In the genomic region with DNA sequence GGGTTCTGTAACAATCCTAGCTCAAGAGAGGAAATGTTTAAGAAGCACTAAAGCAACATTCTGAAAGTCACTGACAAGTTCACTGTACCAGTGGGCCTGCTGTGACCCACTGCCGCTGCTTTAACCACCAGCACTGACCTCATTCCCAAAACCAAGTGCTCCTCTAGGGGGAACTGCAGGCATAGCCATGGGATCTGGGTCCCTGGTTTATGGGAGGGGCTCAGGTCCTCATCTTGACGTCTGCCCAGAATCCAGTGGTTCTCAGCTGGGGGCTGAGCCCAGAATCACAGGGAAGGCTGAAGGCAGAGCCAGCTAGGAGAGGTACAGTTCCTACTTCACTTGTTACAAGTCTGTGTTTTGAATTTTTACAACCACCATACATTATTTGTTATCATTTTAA, we compare ENCODE assay signal across 10 cellular contexts. TPM values are rescaled to one million over a fixed set of nuclear protein-coding genes. Genes with fewer than 3 reads are reported as not detected.
DNase-seq lines count a peak whose midpoint lies in the region; ATAC-seq and TF ChIP-seq lines count a peak whose summit lies in the region.
"Had no signal": no experiment of that assay in that cellular context is flagged by ENCODE, and none has a peak within 500 bp of the region (broad histone marks: within the 10 kb centered on the region; RNA-seq: fewer than 3 reads in every experiment).

No MANE protein-coding gene starts in this region.

- no peaks in the 10 kb centered on the region for H3K9me3 ChIP-seq in endodermal cell (ENCODE audit: control insufficient read depth, low read length)
- H3K9me3 ChIP-seq: ovary had no signal

- H3K27ac Mint-ChIP-seq in endodermal cell, result no peak overlapping the region
- H3K27ac Mint-ChIP-seq in nephron progenitor cell, result no peak overlapping the region

- no peak overlapping the region for H3K9ac ChIP-seq in endodermal cell (ENCODE audit: extremely low read depth, low read length, poor library complexity, severe bottlenecking)

- 46% methylated on average over 2 of the region's 2 CpGs; no CpG with 5 or more reads in 1 of the 2 experiments for WGBS in endodermal cell (ENCODE audit: insufficient coverage in 1 of 2, insufficient read length in 1 of 2), 2 experiments

- H3K36me3 ChIP-seq in endodermal cell (ENCODE audit: control insufficient read depth, insufficient read depth, low read length), result no peaks in the 10 kb centered on the region
- H3K36me3 ChIP-seq: ovary had no signal

- H3K4me1 ChIP-seq in endodermal cell (ENCODE audit: control insufficient read depth, insufficient read depth, low read length), result no peaks in the 10 kb centered on the region

- peak; percentile 27 for DNase-seq in G401 (ENCODE audit: low spot score)
- DNase-seq in NCI-H460 (ENCODE audit: extremely low read depth, low read depth), result peak; percentile 6
- DNase-seq in endodermal cell, result peak; percentile 88
- peak; percentile 10 for DNase-seq in nephron progenitor cell
- no peak for DNase-seq in stimulated activated CD4-positive, alpha-beta T cell treated with anti-CD3 and anti-CD28 coated beads, Interleukin-4, amount 100 ng/mL, for 1 hour
- DNase-seq in SW 1271 (lab: John Stamatoyannopoulos, UW), result no peak
- no peak for DNase-seq in T-helper 2 cell
- DNase-seq: NCI-H510A, ovary had no signal

- no peak overlapping the region for H3K4me3 Mint-ChIP-seq in endodermal cell
- H3K4me3 Mint-ChIP-seq in nephron progenitor cell, result no peak overlapping the region

- H3K27ac ChIP-seq in endodermal cell (ENCODE audit: low read depth, low read length), result no peak overlapping the region
- H3K27ac ChIP-seq: ovary had no signal

- H3K27me3 Mint-ChIP-seq in endodermal cell (ENCODE audit: insufficient read depth) (no peaks in the 10 kb centered on the region), nephron progenitor cell (ENCODE audit: low read depth, poor library complexity) (no peaks in the 10 kb centered on the region)

- in situ Hi-C loops in G401 (cut with HindIII; ENCODE audit: low sequenced_read_pairs), result no loop called here

- H3K27me3 ChIP-seq in endodermal cell (ENCODE audit: control insufficient read depth, insufficient read depth, low read length, poor library complexity, severe bottlenecking), result no peaks in the 10 kb centered on the region
- H3K27me3 ChIP-seq: ovary had no signal

- H3K9me3 Mint-ChIP-seq in endodermal cell (no peaks in the 10 kb centered on the region), nephron progenitor cell (no peaks in the 10 kb centered on the region)

- H3K4me1 Mint-ChIP-seq in endodermal cell, result no peaks in the 10 kb centered on the region
- H3K4me1 Mint-ChIP-seq in nephron progenitor cell, result peaks cover 9% of the 10 kb centered on the region

- TF ChIP-seq CTCF in endodermal cell (conservative IDR thresholded peaks at IDR 0.05) (peak; percentile 74), nephron progenitor cell (IDR thresholded peaks at IDR 0.05) (no peak)

- no peak overlapping the region for H3K4me3 ChIP-seq in endodermal cell (ENCODE audit: low read length)
- H3K4me3 ChIP-seq: ovary had no signal

- H3K36me3 Mint-ChIP-seq in endodermal cell (ENCODE audit: low read depth), result no peaks in the 10 kb centered on the region
- H3K36me3 Mint-ChIP-seq in nephron progenitor cell (ENCODE audit: low read depth), result peaks cover 5% of the 10 kb centered on the region

- no peak for ATAC-seq in GM21529 (IDR thresholded peaks at IDR 0.05; ENCODE audit: unreplicated experiment)

RNA-seq across cellular contexts. Expression of a gene that starts 36.1 kb away (rescaled TPM):
- total RNA-seq in G401 (2014; rRNA removed; shearing (Covaris generic)), result 32.7 and 33.0 TPM in 2 replicates
- 8.0 and 8.6 TPM in 2 replicates for total RNA-seq in NCI-H460 (2014; rRNA removed; shearing (Covaris generic))
- 53.8 and 55.6 TPM in 2 replicates for polyA plus RNA-seq in NCI-H460 (2014; cell fraction: nucleus; rRNA removed)
- total RNA-seq in endodermal cell, result 10 to 100 TPM; 33.6 to 40.3 TPM
- 21.9 TPM for polyA plus RNA-seq in endodermal cell (2013, experiment 1 of 2)
- polyA plus RNA-seq in endodermal cell (2013, experiment 2 of 2), result 22.1 TPM

Comparison
In these comparisons a context has a peak if more than half of its experiments do, and no peak if none do; other contexts are left out.
1. DNase-seq: peak in G401 (single experiment), NCI-H460 (single experiment), endodermal cell (single experiment) and nephron progenitor cell (single experiment); none in stimulated activated CD4-positive, alpha-beta T cell treated with anti-CD3 and anti-CD28 coated beads, Interleukin-4, amount 100 ng/mL, for 1 hour (single experiment), SW 1271 (0 of 2) and T-helper 2 cell (0 of 5).